Comparison of ENCODE assay signal across 8 cellular contexts in the genomic region with DNA sequence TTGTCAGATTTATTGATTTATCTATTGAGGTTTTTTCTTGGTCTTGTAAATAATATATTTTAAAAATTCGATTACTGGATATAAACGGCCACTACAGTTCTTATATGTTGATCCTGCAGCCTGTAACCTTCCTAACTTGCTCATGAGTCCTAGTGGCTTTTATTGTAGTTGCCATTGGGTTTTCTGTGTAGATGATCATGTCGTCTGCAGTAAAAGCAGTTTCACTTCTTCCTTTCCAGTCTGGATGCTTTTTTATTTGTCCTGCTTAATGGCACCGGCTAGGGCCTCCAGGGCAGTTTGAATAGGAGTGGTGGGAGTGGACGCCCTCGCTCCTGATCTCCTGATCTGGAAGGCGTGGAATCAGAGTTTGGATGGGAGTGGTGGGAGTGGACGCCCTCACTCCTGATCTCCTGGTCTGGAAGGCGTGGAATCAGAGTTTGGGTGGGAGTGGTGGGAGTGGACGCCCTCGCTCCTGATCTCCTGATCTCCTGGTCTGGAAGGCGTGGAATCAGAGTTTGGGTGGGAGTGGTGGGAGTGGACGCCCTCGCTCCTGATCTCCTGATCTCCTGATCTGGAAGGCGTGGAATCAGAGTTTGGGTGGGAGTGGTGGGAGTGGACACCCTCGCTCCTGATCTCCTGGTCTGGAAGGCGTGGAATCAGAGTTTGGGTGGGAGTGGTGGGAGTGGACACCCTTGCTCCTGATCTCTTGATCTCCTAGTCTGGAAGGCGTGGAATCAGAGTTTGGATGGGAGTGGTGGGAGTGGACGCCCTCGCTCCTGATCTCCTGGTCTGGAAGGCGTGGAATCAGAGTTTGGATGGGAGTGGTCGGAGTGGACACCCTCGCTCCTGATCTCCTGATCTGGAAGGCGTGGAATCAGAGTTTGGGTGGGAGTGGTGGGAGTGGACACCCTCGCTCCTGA. TPM values are rescaled to one million over a fixed set of nuclear protein-coding genes. Genes with fewer than 3 reads are reported as not detected.
DNase-seq lines count a peak whose midpoint lies in the region; ATAC-seq and TF ChIP-seq lines count a peak whose summit lies in the region.
"Not testable (repeated sequence)": the region's sequence is repeated elsewhere in the genome, so short reads cannot be mapped to it uniquely, and the experiment has no call there.

No MANE protein-coding gene starts in this region.

- not testable (repeated sequence) for H3K56ac ChIP-seq in H9 (ENCODE audit: insufficient read length, low read depth, low read length)

- WGBS in H9 (ENCODE audit: extremely low coverage, insufficient read length, low lambda C conversion rate), result no CpG with 5 or more reads among the region's 25 CpGs

- H3K4me1 ChIP-seq in H9 (ENCODE audit: insufficient read depth, low read length); Panc1 (ENCODE audit: control insufficient read depth, insufficient read depth, low read length): not testable (repeated sequence)

- H3T11ph ChIP-seq in H9 (ENCODE audit: low read length), result not testable (repeated sequence)

- not testable (repeated sequence) for H4K20me1 ChIP-seq in H9 (ENCODE audit: control insufficient read depth, insufficient read depth, insufficient read length)

- H3K79me1 ChIP-seq in H9 (ENCODE audit: insufficient read depth, low read depth, low read length, poor library complexity, severe bottlenecking), result not testable (repeated sequence)

- not testable (repeated sequence) for H2BK20ac ChIP-seq in H9 (ENCODE audit: low read depth, low read length, poor library complexity, severe bottlenecking)

- H2AK5ac ChIP-seq in H9 (ENCODE audit: insufficient read length, low read length), result not testable (repeated sequence)

- H3K27ac ChIP-seq in H9 (ENCODE audit: insufficient read length, low read depth, low read length); Panc1 (ENCODE audit: low read length): not testable (repeated sequence)

- in situ Hi-C loops in Panc1 (cut with HindIII; ENCODE audit: low pct_unique_long_range_greater_than_20kb, low sequenced_read_pairs), result not testable (repeated sequence)

- DNase-seq in CD1c-positive myeloid dendritic cell (ENCODE audit: extremely low spot score) (peak; percentile 59), NAMALWA (ENCODE audit: low spot score) (peak; percentile 37)
- DNase-seq in H9; Panc1 (ENCODE audit: low read depth, low spot score); activated CD8-positive, alpha-beta T cell treated with anti-CD3 and anti-CD28 coated beads for 36 hours; naive thymus-derived CD8-positive, alpha-beta T cell; stimulated activated naive B cell treated with anti-CD40 and anti-IgM and Interleukin-4, amounts not matched to agents 10 μg/mL and 1 μg/mL and 100 μg/mL, for 72 hours: not testable (repeated sequence)

- H3K14ac ChIP-seq in H9 (ENCODE audit: insufficient read depth, low read length), result not testable (repeated sequence)

- H2BK120ac ChIP-seq in H9 (ENCODE audit: low read depth, low read length, poor library complexity, severe bottlenecking), result not testable (repeated sequence)

- not testable (repeated sequence) for H3K9me3 Mint-ChIP-seq in H9; activated CD8-positive, alpha-beta T cell treated with anti-CD3 and anti-CD28 coated beads for 36 hours; dendritic cell treated with granulocyte-macrophage colony-stimulating factor and Interleukin-4, amounts not matched to agents 40 ng/mL and 50 ng/mL, for 4 days; naive thymus-derived CD8-positive, alpha-beta T cell; stimulated activated naive B cell treated with anti-CD40 and anti-IgM and Interleukin-4, amounts not matched to agents 10 μg/mL and 1 μg/mL and 100 μg/mL, for 72 hours

- not testable (repeated sequence) for H3K4me3 Mint-ChIP-seq in H9; activated CD8-positive, alpha-beta T cell treated with anti-CD3 and anti-CD28 coated beads for 36 hours; stimulated activated naive B cell treated with anti-CD40 and anti-IgM and Interleukin-4, amounts not matched to agents 10 μg/mL and 1 μg/mL and 100 μg/mL, for 72 hours
- H3K4me3 Mint-ChIP-seq in dendritic cell treated with granulocyte-macrophage colony-stimulating factor and Interleukin-4, amounts not matched to agents 40 ng/mL and 50 ng/mL, for 4 days, result peak overlapping the region; percentile 59
- peak overlapping the region in 4 of 10 donors; percentile 2 to 52 (median 36) for H3K4me3 Mint-ChIP-seq in naive thymus-derived CD8-positive, alpha-beta T cell

- POLR2A ChIA-PET in Panc1 (lab: Charles Lee), result not testable (repeated sequence)
- POLR2A ChIA-PET in activated CD8-positive, alpha-beta T cell treated with anti-CD3 and anti-CD28 coated beads for 36 hours (lab: Charles Lee), result interaction anchor here (0.8 kb wide), 1 partner anchor 34 kb away, joined by 3 read pairs; no protein-coding TSS in a partner anchor
- POLR2A ChIA-PET in naive thymus-derived CD8-positive, alpha-beta T cell (lab: Charles Lee), result interaction anchor here (0.9 kb wide), 2 partner anchors 9 to 29 kb away, joined by 3 to 4 read pairs; no protein-coding TSS in a partner anchor

- H4K91ac ChIP-seq in H9 (ENCODE audit: insufficient read length, low read depth, low read length), result not testable (repeated sequence)

- not testable (repeated sequence) for H3K23me2 ChIP-seq in H9 (ENCODE audit: insufficient read length, low read depth, low read length, poor library complexity, severe bottlenecking)

- H2BK12ac ChIP-seq in H9 (ENCODE audit: insufficient read length, low read depth, low read length), result not testable (repeated sequence)

- H4K8ac ChIP-seq in H9 (replicated peaks; ENCODE audit: insufficient read length, low read depth, low read length), result not testable (repeated sequence)

- not testable (repeated sequence) for TF ChIP-seq CTCF in H9 (conservative IDR thresholded peaks at IDR 0.05); Panc1 (IDR thresholded peaks at IDR 0.05); activated CD8-positive, alpha-beta T cell treated with anti-CD3 and anti-CD28 coated beads for 36 hours (IDR thresholded peaks at IDR 0.05)

- not testable (repeated sequence) for H3K23ac ChIP-seq in H9 (ENCODE audit: insufficient read length, low read depth, low read length)

- H3K9me3 ChIP-seq in H9 (ENCODE audit: control insufficient read depth, low read depth, low read length); Panc1 (ENCODE audit: control insufficient read depth, insufficient read depth, low read depth, low read length): not testable (repeated sequence)

- not testable (repeated sequence) for H3K4me2 ChIP-seq in H9 (ENCODE audit: insufficient read depth, insufficient read length, low read length)

- not testable (repeated sequence) for H3K9ac ChIP-seq in H9 (ENCODE audit: extremely low read depth, insufficient read length, low read length)

- ATAC-seq in Panc1; activated CD8-positive, alpha-beta T cell treated with anti-CD3 and anti-CD28 coated beads for 36 hours; naive thymus-derived CD8-positive, alpha-beta T cell: not testable (repeated sequence)
- peak; percentile 44 to 56 for ATAC-seq in stimulated activated naive B cell treated with anti-CD40 and anti-IgM and Interleukin-4, amounts not matched to agents 10 μg/mL and 1 μg/mL and 100 μg/mL, for 72 hours (replicated peaks)

- H3K36me3 ChIP-seq in Panc1 (ENCODE audit: control insufficient read depth, insufficient read depth, low read length), result not testable (repeated sequence)

- TSS peak; percentile 31 for BruUV-seq in Panc1 (replicated peaks; lab: Mats Ljungman, UMichigan)

- H4K5ac ChIP-seq in H9 (ENCODE audit: insufficient read length, low read depth, low read length), result not testable (repeated sequence)

- H3K4ac ChIP-seq in H9 (ENCODE audit: low read depth, low read length), result not testable (repeated sequence)

- CTCF ChIA-PET in Panc1 (lab: Charles Lee), result not testable (repeated sequence)
- CTCF ChIA-PET in activated CD8-positive, alpha-beta T cell treated with anti-CD3 and anti-CD28 coated beads for 36 hours (lab: Charles Lee), result interaction anchor here (0.8 to 1.6 kb wide), 3 partner anchors 13 to 120 kb away, joined by 3 to 8 read pairs (median 4); no protein-coding TSS in a partner anchor

- H3K36me3 Mint-ChIP-seq in H9 (ENCODE audit: insufficient read depth in 1 of 3, low read depth in 3 of 3); naive thymus-derived CD8-positive, alpha-beta T cell: not testable (repeated sequence)
- peaks cover 11% of the 10 kb centered on the region for H3K36me3 Mint-ChIP-seq in activated CD8-positive, alpha-beta T cell treated with anti-CD3 and anti-CD28 coated beads for 36 hours (ENCODE audit: low read depth)
- peaks cover 48% of the 10 kb centered on the region for H3K36me3 Mint-ChIP-seq in dendritic cell treated with granulocyte-macrophage colony-stimulating factor and Interleukin-4, amounts not matched to agents 40 ng/mL and 50 ng/mL, for 4 days (ENCODE audit: low read depth)
- H3K36me3 Mint-ChIP-seq in stimulated activated naive B cell treated with anti-CD40 and anti-IgM and Interleukin-4, amounts not matched to agents 10 μg/mL and 1 μg/mL and 100 μg/mL, for 72 hours, result peaks cover 6 to 18% of the 10 kb centered on the region in 2 donors

- peaks cover 34 to 49% of the 10 kb centered on the region in 2 experiments for H3K4me1 Mint-ChIP-seq in H9
- H3K4me1 Mint-ChIP-seq in activated CD8-positive, alpha-beta T cell treated with anti-CD3 and anti-CD28 coated beads for 36 hours (ENCODE audit: low read depth), result peaks cover 62% of the 10 kb centered on the region
- peaks cover 83% of the 10 kb centered on the region for H3K4me1 Mint-ChIP-seq in dendritic cell treated with granulocyte-macrophage colony-stimulating factor and Interleukin-4, amounts not matched to agents 40 ng/mL and 50 ng/mL, for 4 days (ENCODE audit: low read depth)
- H3K4me1 Mint-ChIP-seq in naive thymus-derived CD8-positive, alpha-beta T cell, result peaks cover 29 to 79% (median 73%) of the 10 kb centered on the region in 4 donors
- H3K4me1 Mint-ChIP-seq in stimulated activated naive B cell treated with anti-CD40 and anti-IgM and Interleukin-4, amounts not matched to agents 10 μg/mL and 1 μg/mL and 100 μg/mL, for 72 hours, result peaks cover 47 to 59% of the 10 kb centered on the region in 2 donors

- H2BK5ac ChIP-seq in H9 (ENCODE audit: insufficient read length, low read length), result not testable (repeated sequence)

- intact Hi-C loops in Panc1 (cut with micrococcal nuclease; ENCODE audit: unreplicated experiment); activated CD8-positive, alpha-beta T cell treated with anti-CD3 and anti-CD28 coated beads for 36 hours (cut with micrococcal nuclease): not testable (repeated sequence)
- intact Hi-C loops in dendritic cell treated with granulocyte-macrophage colony-stimulating factor and Interleukin-4, amounts not matched to agents 40 ng/mL and 50 ng/mL, for 4 days (cut with micrococcal nuclease), result loop anchor here (2.0 kb wide), 1 partner anchor 15 kb away; no protein-coding TSS in a partner anchor

- not testable (repeated sequence) for H3K18ac ChIP-seq in H9 (ENCODE audit: insufficient read length, low read depth, low read length)

- not testable (repeated sequence) for H2BK15ac ChIP-seq in H9 (ENCODE audit: low read depth, low read length)

- not testable (repeated sequence) for H3K27me3 ChIP-seq in H9 (ENCODE audit: insufficient read depth, low read length); Panc1 (ENCODE audit: control insufficient read depth, insufficient read depth, low read length)

- H2AFZ ChIP-seq in H9 (ENCODE audit: low read length), result not testable (repeated sequence)

- H3K27ac Mint-ChIP-seq in H9, result peak overlapping the region; percentile 80 to 89 (median 82); a peak in 4 of 7 replicates
- peak overlapping the region; percentile 38 for H3K27ac Mint-ChIP-seq in activated CD8-positive, alpha-beta T cell treated with anti-CD3 and anti-CD28 coated beads for 36 hours
- peak overlapping the region; percentile 41 for H3K27ac Mint-ChIP-seq in dendritic cell treated with granulocyte-macrophage colony-stimulating factor and Interleukin-4, amounts not matched to agents 40 ng/mL and 50 ng/mL, for 4 days
- H3K27ac Mint-ChIP-seq in naive thymus-derived CD8-positive, alpha-beta T cell, result peak overlapping the region in 8 of 10 donors; percentile 20 to 83 (median 70)
- not testable (repeated sequence) for H3K27ac Mint-ChIP-seq in stimulated activated naive B cell treated with anti-CD40 and anti-IgM and Interleukin-4, amounts not matched to agents 10 μg/mL and 1 μg/mL and 100 μg/mL, for 72 hours

- H3K27me3 Mint-ChIP-seq in H9 (ENCODE audit: low read depth); activated CD8-positive, alpha-beta T cell treated with anti-CD3 and anti-CD28 coated beads for 36 hours; dendritic cell treated with granulocyte-macrophage colony-stimulating factor and Interleukin-4, amounts not matched to agents 40 ng/mL and 50 ng/mL, for 4 days; naive thymus-derived CD8-positive, alpha-beta T cell; stimulated activated naive B cell treated with anti-CD40 and anti-IgM and Interleukin-4, amounts not matched to agents 10 μg/mL and 1 μg/mL and 100 μg/mL, for 72 hours: not testable (repeated sequence)

- H3K4me3 ChIP-seq in Panc1 (ENCODE audit: low read depth in 2 of 2, low read length in 2 of 2), result not testable (repeated sequence)

- H3K79me2 ChIP-seq in H9 (ENCODE audit: insufficient read depth, low read length), result peaks cover 62% of the 10 kb centered on the region

RNA-seq across cellular contexts. Expression of gene SKI, which starts 33.6 kb away (rescaled TPM):
- total RNA-seq in H9 (2021) (88.8 and 89.5 TPM in 2 replicates), Panc1 (2021; ENCODE audit: unreplicated experiment) (63.2 TPM)
- polyA plus RNA-seq in Panc1 (2012; ENCODE audit: insufficient read length), result 35.0 TPM
- 10 to 100 TPM; 27.5 to 28.3 TPM for total RNA-seq in activated CD8-positive, alpha-beta T cell treated with anti-CD3 and anti-CD28 coated beads for 36 hours
- total RNA-seq in naive thymus-derived CD8-positive, alpha-beta T cell, result 100 to 1,000 TPM in 1 of 2 experiments, 10 to 100 TPM in 1; 98.3 to 105 TPM
- polyA plus RNA-seq in naive thymus-derived CD8-positive, alpha-beta T cell, result under 1 TPM; 0.30 to 0.80 (median 0.53) TPM
